ENCODE assay signal across 12 cellular contexts in genomic region chr18:63775166-63775730, GRCh38. TPM values are rescaled to one million over a fixed set of nuclear protein-coding genes. Genes with fewer than 3 reads are reported as not detected.
DNase-seq lines count a peak whose midpoint lies in the region; ATAC-seq and TF ChIP-seq lines count a peak whose summit lies in the region.
"Had no signal": no experiment of that assay in that cellular context is flagged by ENCODE, and none has a peak within 500 bp of the region (broad histone marks: within the 10 kb centered on the region; RNA-seq: fewer than 3 reads in every experiment).

Gene SERPINB7, plus strand, starts transcription at chr18:63775418. Its CDS starts 6,955 bp downstream, at chr18:63782373.

- H3K9me3 ChIP-seq in PC-9 (ENCODE audit: insufficient read depth, low read depth): 0 out of 2 replicates have a peak, but pooled peaks cover 5% of the 10 kb centered on the region

- CTCF ChIA-PET in PC-9 (lab: Charles Lee): no interaction called here

- peaks cover 23% of the 10 kb centered on the region for H3K4me1 ChIP-seq in PC-9 (replicated peaks; ENCODE audit: insufficient read depth)

- peak; percentile 91 for DNase-seq in EH (ENCODE audit: low read depth)
- peak; percentile 29 to 92 for DNase-seq in PC-9
- peak; percentile 94 for DNase-seq in epithelial cell of proximal tubule (ENCODE audit: low read depth)
- DNase-seq in omental fat pad (ENCODE audit: low spot score): no peak
- no peak for DNase-seq in T-helper 2 cell
- no peak for DNase-seq in activated CD8-positive, alpha-beta memory T cell treated with anti-CD3 and anti-CD28 coated beads for 24 hours
- DNase-seq: activated naive CD4-positive, alpha-beta T cell treated with Interleukin-2 at 50 U/mL for 16 hours; COR-L47; NCI-H1436 treated with DMSO at 0.1 percent for 48 hours had no signal

- H3K79me2 ChIP-seq in PC-9 (ENCODE audit: low read depth): no peaks in the 10 kb centered on the region

- H3K27ac ChIP-seq in PC-9: peak within 1 kb of the TSS; percentile 87

- H4K20me1 ChIP-seq in PC-9 (ENCODE audit: insufficient read depth): no peaks in the 10 kb centered on the region

- H3K4me3 ChIP-seq in PC-9: no peak within 1 kb of the TSS
- peak within 1 kb of the TSS; percentile 7 for H3K4me3 ChIP-seq in epithelial cell of proximal tubule (ENCODE audit: low read depth, low read length)

- intact Hi-C loops in PC-9 (cut with micrococcal nuclease; ENCODE audit: unreplicated experiment): no loop called here

- H3K36me3 ChIP-seq in PC-9 (ENCODE audit: low read depth): no peaks in the 10 kb centered on the region

- peaks cover 11% of the 10 kb centered on the region for H3F3A ChIP-seq in PC-9 (ENCODE audit: insufficient read depth, low read depth)

- no peak for TF ChIP-seq CTCF in PC-9 (conservative IDR thresholded peaks at IDR 0.05)
- no peak for TF ChIP-seq CTCF in epithelial cell of proximal tubule (conservative IDR thresholded peaks at IDR 0.05; ENCODE audit: low read depth, low read length)
- no peak for TF ChIP-seq CTCF in omental fat pad (IDR thresholded peaks at IDR 0.05)

- H3K9me2 ChIP-seq in PC-9 (ENCODE audit: insufficient read depth): no peaks in the 10 kb centered on the region; the same call in 1 of the 2 replicates

- ATAC-seq in omental fat pad (ENCODE audit: low FRiP score) (peak; percentile 98), HG02885 (IDR thresholded peaks at IDR 0.05; ENCODE audit: poor library complexity, unreplicated experiment) (no peak), GM18511 (IDR thresholded peaks at IDR 0.05; ENCODE audit: unreplicated experiment) (no peak)

- no peaks in the 10 kb centered on the region for H3K27me3 ChIP-seq in PC-9 (ENCODE audit: insufficient read depth, low read depth)

- no TSS peak for BruUV-seq in PC-9 (replicated peaks; lab: Mats Ljungman, UMichigan)

- POLR2A ChIA-PET in PC-9 (lab: Charles Lee; ENCODE audit: unreplicated experiment): no interaction called here

- H2AFZ ChIP-seq in PC-9: peak within 1 kb of the TSS; percentile 61

- H3K4me2 ChIP-seq in PC-9: peak within 1 kb of the TSS; percentile 57

RNA-seq across cellular contexts. Expression of gene SERPINB7, which starts in this region (rescaled TPM):
- total RNA-seq in PC-9 (2021): 3.0 and 4.2 TPM in 2 replicates
- total RNA-seq in epithelial cell of proximal tubule: 7.5 and 44.5 TPM in 2 replicates
- 1 to 10 TPM in 2 of 4 donors, under 1 TPM in 1, not detected in 1; 0.36 to 2.0 (median 1.1) TPM for total RNA-seq in omental fat pad
- total RNA-seq: liver had no signal

Comparison
In these comparisons a context has a peak if more than half of its experiments do, and no peak if none do; other contexts are left out.
1. DNase-seq: peak in EH (single experiment), PC-9 (2 of 2) and epithelial cell of proximal tubule (single experiment); none in omental fat pad (single experiment), T-helper 2 cell (0 of 5) and activated CD8-positive, alpha-beta memory T cell treated with anti-CD3 and anti-CD28 coated beads for 24 hours (single experiment).